8 cellular contexts compared by ENCODE assay signal in genomic region chr15:81000626-81001179, GRCh38. TPM values are rescaled to one million over a fixed set of nuclear protein-coding genes. Genes with fewer than 3 reads are reported as not detected.
DNase-seq lines count a peak whose midpoint lies in the region; ATAC-seq and TF ChIP-seq lines count a peak whose summit lies in the region.

TSS of gene TLNRD1 (plus strand) at chr15:81000923. CDS start at chr15:81002272, 1,349 bp downstream.

- WGBS in mammary epithelial cell (ENCODE audit: low coverage, missing lambda C conversion rate), result 0% methylated on average over 3 of the region's 67 CpGs

- DNase-seq in AG04449 (ENCODE audit: low read depth, low spot score), result peak; percentile 38
- peak; percentile 88 for DNase-seq in NCI-H2227 (lab: John Stamatoyannopoulos, UW; ENCODE audit: unreplicated experiment)
- DNase-seq in WTC11 (ENCODE audit: low spot score), result peak; percentile 85
- peak; percentile 87 for DNase-seq in mammary epithelial cell
- peak; percentile 87 to 89 (median 88) for DNase-seq in immature natural killer cell
- DNase-seq in smooth muscle cell of the brain vasculature (ENCODE audit: low read depth, low spot score), result peak; percentile 70

- peaks cover 2% of the 10 kb centered on the region for H4K20me1 ChIP-seq in mammary epithelial cell (ENCODE audit: insufficient read depth, low read length)

- H3K4me1 ChIP-seq in mammary epithelial cell (ENCODE audit: insufficient read depth, low read length), result peaks cover 13% of the 10 kb centered on the region

- intact Hi-C loops in mammary epithelial cell (cut with micrococcal nuclease), result loop anchor here (1.0 kb wide), 1 partner anchor 11 kb away; the partner anchor contains the start of gene MESD

- dilution Hi-C loops in mammary epithelial cell (cut with HindIII; ENCODE audit: low sequenced_read_pairs), result no loop called here

- in situ Hi-C loops in mammary epithelial cell (cut with MboI; ENCODE audit: low sequenced_read_pairs in 2 of 2), result no loop called here

- peak within 1 kb of the TSS; percentile 93 for H3K4me3 Mint-ChIP-seq in WTC11
- peak within 1 kb of the TSS; percentile 92 to 98 (median 97) for H3K4me3 Mint-ChIP-seq in immature natural killer cell

- H3K27ac Mint-ChIP-seq in WTC11, result peak within 1 kb of the TSS; percentile 86
- peak within 1 kb of the TSS; percentile 93 to 99 (median 99) for H3K27ac Mint-ChIP-seq in immature natural killer cell

- peak within 1 kb of the TSS; percentile 83 for H3K4me3 ChIP-seq in AG04449 (ENCODE audit: low read depth, low read length)
- peak within 1 kb of the TSS; percentile 54 to 80 (median 72) for H3K4me3 ChIP-seq in mammary epithelial cell (replicated peaks in 1 of 3; ENCODE audit: insufficient read depth in 1 of 3, low read depth in 2 of 3, low read length in 3 of 3)

- H3K4me1 Mint-ChIP-seq in WTC11, result peaks cover 13% of the 10 kb centered on the region
- H3K4me1 Mint-ChIP-seq in immature natural killer cell, result peaks cover 36 to 47% of the 10 kb centered on the region in 2 donors

- CTCF ChIA-PET in AG04449 (lab: Yijun Ruan, JAX), result interaction anchor here (0.7 to 7.0 kb wide), 4 partner anchors 10 to 545 kb away, joined by 4 to 36 read pairs (median 4); no protein-coding TSS in a partner anchor
- CTCF ChIA-PET in WTC11 (lab: Charles Lee), result interaction anchor here (0.6 to 3.1 kb wide), 7 partner anchors 9 to 275 kb away, joined by 3 to 37 read pairs (median 4); no protein-coding TSS in a partner anchor
- CTCF ChIA-PET in mammary epithelial cell (lab: Charles Lee; ENCODE audit: low non-redundant PET), result interaction anchor here (0.6 kb wide), 1 partner anchor 152 kb away, joined by 6 read pairs; no protein-coding TSS in a partner anchor

- H3K36me3 Mint-ChIP-seq in WTC11 (peaks cover 4% of the 10 kb centered on the region; the same call in 1 of the 2 replicates), immature natural killer cell (peaks cover 0 to 9% (median 5%) of the 10 kb centered on the region in 3 donors)

- TF ChIP-seq CTCF in AG04449 (IDR thresholded peaks at IDR 0.05; ENCODE audit: insufficient read depth, low read length, missing control alignments), result no peak
- TF ChIP-seq CTCF in WTC11 (IDR thresholded peaks at IDR 0.05), result no peak
- TF ChIP-seq CTCF in mammary epithelial cell (conservative IDR thresholded peaks at IDR 0.05 in 1 of 2, IDR thresholded peaks at IDR 0.05 in 1 of 2; ENCODE audit: extremely low read depth in 1 of 2, insufficient read depth in 1 of 2, low read depth in 1 of 2, low read length in 2 of 2), result no peak

- H3K36me3 ChIP-seq in mammary epithelial cell (ENCODE audit: insufficient read depth, low read length), result peaks cover 3% of the 10 kb centered on the region

- POLR2A ChIA-PET in AG04449 (lab: Yijun Ruan, JAX), result interaction anchor here (1.4 to 1.8 kb wide), 2 partner anchors 10 to 92 kb away, joined by 3 to 9 read pairs; no protein-coding TSS in a partner anchor
- POLR2A ChIA-PET in WTC11 (lab: Charles Lee), result interaction anchor here (0.6 to 1.4 kb wide), 6 partner anchors 9 to 305 kb away, joined by 3 to 7 read pairs (median 4); no protein-coding TSS in a partner anchor

- H3K27ac ChIP-seq in mammary epithelial cell (ENCODE audit: insufficient read depth, low read depth, low read length), result peak within 1 kb of the TSS; percentile 90

- TSS peak; percentile 26 for BruUV-seq in mammary epithelial cell (replicated peaks; lab: Mats Ljungman, UMichigan)

- H3K9me3 Mint-ChIP-seq in WTC11 (no peaks in the 10 kb centered on the region), immature natural killer cell (peaks cover 0 to 2% (median 0%) of the 10 kb centered on the region in 6 donors)

- peak within 1 kb of the TSS; percentile 86 for H2AFZ ChIP-seq in mammary epithelial cell (ENCODE audit: low read depth, low read length)

- H3K27me3 Mint-ChIP-seq in WTC11 (ENCODE audit: low read depth) (peaks cover 10% of the 10 kb centered on the region), immature natural killer cell (ENCODE audit: low read depth in 3 of 3) (peaks cover 9 to 13% (median 10%) of the 10 kb centered on the region in 3 donors)

- H3K4me2 ChIP-seq in mammary epithelial cell (ENCODE audit: insufficient read depth, low read depth, low read length), result peak within 1 kb of the TSS; percentile 86

- H3K27me3 ChIP-seq in mammary epithelial cell (ENCODE audit: insufficient read depth, low read length), result no peaks in the 10 kb centered on the region

- no peaks in the 10 kb centered on the region for H3K9me3 ChIP-seq in mammary epithelial cell (replicated peaks; ENCODE audit: insufficient read depth, low read length)

- ATAC-seq in GM18907 (IDR thresholded peaks at IDR 0.05; ENCODE audit: unreplicated experiment) (peak; percentile 64), HG03139 (IDR thresholded peaks at IDR 0.05; ENCODE audit: unreplicated experiment) (peak; percentile 58), WTC11 (peak; percentile 47)

- peak within 1 kb of the TSS; percentile 86 for H3K9ac ChIP-seq in mammary epithelial cell (ENCODE audit: insufficient read depth, low read length)

- H3K79me2 ChIP-seq in mammary epithelial cell (ENCODE audit: insufficient read depth, low read length), result peaks cover 58% of the 10 kb centered on the region

TF ChIP-seq in WTC11, 78 proteins besides CTCF, POLR2A, EP300 and RAD21 (continues in another document):
- TF ChIP-seq FOXP1 (CRISPR knock-in tag; IDR thresholded peaks at IDR 0.05; ENCODE audit: borderline replicate concordance) (peak; percentile 67), AR (CRISPR knock-in tag; IDR thresholded peaks at IDR 0.05) (no peak), NFYB (CRISPR knock-in tag; conservative IDR thresholded peaks at IDR 0.05; ENCODE audit: low read depth) (no peak), MYBL2 (CRISPR knock-in tag; IDR thresholded peaks at IDR 0.05) (0 out of 2 replicates have a peak, but pooled peaks have one; percentile 61), E2F5 (CRISPR knock-in tag; IDR thresholded peaks at IDR 0.05) (peak; percentile 41; the same call in 1 of the 2 replicates), CDX4 (CRISPR knock-in tag; IDR thresholded peaks at IDR 0.05; ENCODE audit: borderline replicate concordance) (no peak), ELF4 (CRISPR knock-in tag; IDR thresholded peaks at IDR 0.05; ENCODE audit: low read depth) (no peak), NR1H2 (CRISPR knock-in tag; IDR thresholded peaks at IDR 0.05) (no peak), FOXP4 (CRISPR knock-in tag; IDR thresholded peaks at IDR 0.05) (peak; percentile 76), TEAD4 (CRISPR knock-in tag; IDR thresholded peaks at IDR 0.05) (no peak), RELA (CRISPR knock-in tag; IDR thresholded peaks at IDR 0.05; ENCODE audit: borderline replicate concordance) (peak; percentile 75; the same call in 1 of the 2 replicates), GABPB1 (CRISPR knock-in tag; IDR thresholded peaks at IDR 0.05) (peak; percentile 24; the same call in 1 of the 2 replicates)

RNA-seq across cellular contexts. Expression of gene TLNRD1, which starts in this region (rescaled TPM):
- total RNA-seq in WTC11 (2021) (21.4 to 26.7 TPM (median 22.3 TPM) in 3 replicates), mammary epithelial cell (10 to 100 TPM; 16.8 to 18.1 TPM)
- polyA plus RNA-seq in mammary epithelial cell (10.0 TPM), immature natural killer cell (1 to 10 TPM; 2.6 to 5.4 (median 3.4) TPM)
- polyA minus RNA-seq in mammary epithelial cell, result 5.0 TPM

Comparison
In these comparisons a context has a peak if more than half of its experiments do, and no peak if none do; other contexts are left out.
1. Peak in every context shown above with its lines: DNase-seq, ATAC-seq, H3K4me3 ChIP-seq and H3K27ac ChIP-seq.
2. DNase-seq: peak in every context shown above with its lines; median percentile 88 in NCI-H2227; 88 in immature natural killer cell; 87 in mammary epithelial cell; 85 in WTC11; 70 in smooth muscle cell of the brain vasculature; 38 in AG04449.